24 cellular contexts compared by ENCODE assay signal in genomic region chr16:55568151-55568693, GRCh38. TPM values are rescaled to one million over a fixed set of nuclear protein-coding genes. Genes with fewer than 3 reads are reported as not detected.
A peak's percentile ranks its signal among the peaks of the same experiment; 100 is the strongest.
DNase-seq lines count a peak whose midpoint lies in the region; ATAC-seq and TF ChIP-seq lines count a peak whose summit lies in the region.
"Had no signal": no experiment of that assay in that cellular context is flagged by ENCODE, and none has a peak within 500 bp of the region (broad histone marks: within the 10 kb centered on the region; RNA-seq: fewer than 3 reads in every experiment).

No MANE protein-coding gene starts in this region.

- ATAC-seq in HG02885 (IDR thresholded peaks at IDR 0.05; ENCODE audit: poor library complexity, unreplicated experiment), result no peak
- ATAC-seq in HG02938 (IDR thresholded peaks at IDR 0.05; ENCODE audit: unreplicated experiment), result no peak
- ATAC-seq: activated T-cell treated with anti-CD3 and anti-CD28 coated beads, Interleukin-2, amount 50 U/mL, for 72 hours; natural killer cell; stimulated activated memory B cell treated with anti-CD40 and anti-IgM and Interleukin-4, amounts not matched to agents 10 μg/mL and 1 μg/mL and 100 μg/mL, for 72 hours had no signal

- DNase-seq in EH (ENCODE audit: low read depth) (peak; percentile 15), SK-N-DZ (ENCODE audit: low spot score) (peak; percentile 14), epithelial cell of prostate (ENCODE audit: low read depth, low spot score) (peak; percentile 92), AML-193 (lab: John Stamatoyannopoulos, UW) (no peak), T-helper 9 cell (no peak)
- DNase-seq: activated CD4-positive, CD25-positive, alpha-beta regulatory T cell treated with anti-CD3 and anti-CD28 coated beads, Interleukin-2, amount 50 U/mL, for 72 hours; activated T-cell treated with anti-CD3 and anti-CD28 coated beads, Interleukin-2, amount 50 U/mL, for 72 hours; CD4-positive, alpha-beta T cell; DMS53; GOT3; kidney glomerular epithelial cell; mesendoderm; MG63; natural killer cell; NCI-H1694; Right ventricle myocardium superior; stimulated activated CD4-positive, alpha-beta T cell treated with anti-CD3 and anti-CD28 coated beads, Interleukin-1b, Interleukin-23, amount 100 ng/mL, for 48 hours had no signal

- peaks cover 15% of the 10 kb centered on the region for H3K36me3 ChIP-seq in neutrophil
- H3K36me3 ChIP-seq: brain microvascular endothelial cell, MG63, thoracic aorta had no signal

- H3K9me3 ChIP-seq in neutrophil, result no peaks in the 10 kb centered on the region
- H3K9me3 ChIP-seq: MG63, thoracic aorta had no signal

- H3K27ac ChIP-seq in epithelial cell of prostate, result peak overlapping the region; percentile 98
- peak overlapping the region; percentile 72 for H3K27ac ChIP-seq in neutrophil
- H3K27ac ChIP-seq: brain microvascular endothelial cell, parathyroid adenoma, thoracic aorta had no signal

- no peak for TF ChIP-seq CTCF in neutrophil (IDR thresholded peaks at IDR 0.05)

- no peak overlapping the region for H3K4me3 ChIP-seq in neutrophil (ENCODE audit: low read depth in 1 of 2, low read length in 1 of 2)
- H3K4me3 ChIP-seq: MG63, thoracic aorta had no signal

- peaks cover 70 to 79% of the 10 kb centered on the region in 2 experiments for H3K4me1 ChIP-seq in neutrophil (ENCODE audit: control insufficient read depth in 1 of 2, insufficient read depth in 1 of 2, low read depth in 1 of 2, low read length in 1 of 2)
- H3K4me1 ChIP-seq: parathyroid adenoma had no signal

- H3K27me3 ChIP-seq in neutrophil, result no peaks in the 10 kb centered on the region
- H3K27me3 ChIP-seq: brain microvascular endothelial cell had no signal

RNA-seq across cellular contexts. Expression of gene CAPNS2, which starts 1.7 kb away (rescaled TPM):
- not detected in 2 replicates for polyA plus RNA-seq in SK-N-DZ (2014; cell fraction: cytosol; rRNA removed)
- not detected in 2 replicates for polyA plus RNA-seq in SK-N-DZ (2014; cell fraction: nucleus; rRNA removed)

RNA-seq across cellular contexts. Expression of gene LPCAT2, which starts 59.4 kb away (rescaled TPM):
- polyA plus RNA-seq in SK-N-DZ (2014; cell fraction: cytosol; rRNA removed), result not detected in 2 replicates
- polyA plus RNA-seq in SK-N-DZ (2014; cell fraction: nucleus; rRNA removed), result 1.9 TPM in 1 of 2 replicates, not detected in the other

Comparison
In these comparisons a context has a peak if more than half of its experiments do, and no peak if none do; other contexts are left out.
1. DNase-seq: peak in EH (single experiment), SK-N-DZ (single experiment) and epithelial cell of prostate (single experiment); none in AML-193 (0 of 2) and T-helper 9 cell (single experiment).